Comparison of ENCODE assay signal across 1 cellular context in the genomic region with DNA sequence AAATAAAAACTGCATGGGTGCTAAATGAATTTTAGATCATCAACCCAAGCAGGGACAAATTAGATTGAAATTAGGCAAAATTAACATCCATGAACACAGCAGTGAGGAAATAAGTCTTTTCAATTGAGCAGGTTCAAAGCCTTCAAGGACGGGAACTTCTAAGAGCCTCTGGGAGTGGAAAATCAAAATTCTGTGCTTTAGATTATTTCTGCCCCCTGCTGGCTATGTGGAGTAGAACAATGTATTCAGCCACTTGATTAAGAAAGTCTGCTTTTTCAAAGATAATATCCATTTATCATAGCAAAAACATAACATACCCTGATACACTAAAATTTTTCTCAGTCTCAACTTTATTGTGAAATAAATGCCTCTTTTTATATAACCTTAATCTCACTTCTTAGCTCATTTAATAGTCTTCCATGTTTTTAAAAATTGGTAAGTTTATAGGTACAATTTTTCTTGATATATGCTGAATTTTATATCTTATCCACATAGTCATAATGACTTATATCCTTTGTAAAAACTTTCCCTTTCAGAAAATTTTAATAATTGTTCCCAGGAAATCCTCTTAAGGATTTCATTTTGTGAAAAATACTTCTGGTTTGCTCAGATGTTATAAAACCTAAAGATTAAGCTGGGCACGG.
TF ChIP-seq lines count a peak whose summit lies in the region.

No MANE protein-coding gene starts in this region.

TF ChIP-seq in HCT116, 20 proteins besides CTCF, POLR2A, EP300 and RAD21 (continued from another document):
- TF ChIP-seq TCF7L2 (IDR thresholded peaks at IDR 0.05; ENCODE audit: borderline replicate concordance, extremely low read depth, insufficient read depth, insufficient read length) (peak; percentile 37), CEBPB (IDR thresholded peaks at IDR 0.05; ENCODE audit: low read depth) (no peak), ELF1 (IDR thresholded peaks at IDR 0.05; ENCODE audit: borderline replicate concordance, low read depth) (no peak), ZFX (IDR thresholded peaks at IDR 0.05) (no peak), CBX3 (IDR thresholded peaks at IDR 0.05; ENCODE audit: low read depth) (no peak), SP1 (IDR thresholded peaks at IDR 0.05; ENCODE audit: low read depth) (no peak), ZNF274 (IDR thresholded peaks at IDR 0.05; ENCODE audit: low read depth, low read length) (no peak), FOSL1 (IDR thresholded peaks at IDR 0.05; ENCODE audit: low read depth) (no peak)
